ENCODE assay signal across 2 cellular contexts in the genomic region with DNA sequence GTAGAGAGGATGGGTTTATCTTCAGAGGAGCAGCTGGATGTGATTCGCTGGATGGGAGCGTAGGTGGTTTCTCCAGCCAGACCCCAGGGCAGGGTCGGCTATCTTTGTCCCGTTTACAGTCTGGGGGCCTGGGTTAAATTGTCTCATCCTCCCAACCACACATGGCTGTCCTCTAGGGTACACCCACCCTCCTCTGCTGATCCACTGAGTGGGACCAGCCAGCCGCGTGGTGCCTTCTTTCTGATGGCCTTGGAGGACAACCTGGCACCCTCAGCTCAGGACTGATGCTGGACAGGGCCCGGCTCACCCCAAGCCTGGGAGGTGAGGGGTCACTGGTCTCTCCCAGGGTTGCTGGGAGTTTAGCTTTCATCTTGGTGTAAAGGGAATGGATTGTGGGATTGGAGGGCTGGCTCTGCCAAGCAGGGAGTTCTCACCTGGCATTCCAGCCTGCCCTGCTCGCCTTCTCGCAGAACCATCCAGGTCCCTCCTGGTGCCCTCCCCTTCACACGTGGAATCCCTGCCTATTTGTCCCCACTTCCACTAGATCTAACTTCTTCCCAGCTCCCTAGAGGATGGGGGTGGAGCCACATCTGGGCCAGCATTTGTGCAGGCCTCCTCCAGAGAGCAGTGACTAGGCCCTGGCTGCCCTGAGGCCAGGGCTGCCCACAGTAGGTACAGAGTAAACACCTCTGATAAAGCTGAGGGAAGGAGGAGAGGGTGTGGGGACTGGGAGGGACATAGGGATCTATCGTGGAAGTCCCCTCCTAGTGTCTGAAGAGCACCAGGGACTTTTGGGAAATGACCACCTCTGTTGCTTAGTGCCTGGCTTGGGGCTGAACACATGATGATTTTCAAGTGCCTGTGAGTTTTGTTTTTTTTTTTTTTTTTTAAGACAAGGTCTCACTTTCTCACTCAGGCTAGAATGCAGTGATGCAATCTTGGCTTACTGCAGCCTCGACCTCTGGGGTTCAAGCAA.
A peak's percentile ranks its signal among the peaks of the same experiment; 100 is the strongest.
TF ChIP-seq lines count a peak whose summit lies in the region.

No MANE protein-coding gene starts in this region.

TF ChIP-seq in HEK293T, 16 proteins besides CTCF, POLR2A, EP300 and RAD21 (continued from another document):
- 0 out of 2 replicates have a peak, but pooled peaks have one; percentile 33 for TF ChIP-seq ZNF384 (IDR thresholded peaks at IDR 0.05)

TF ChIP-seq in K562, 482 proteins besides CTCF, POLR2A, EP300 and RAD21:
- TF ChIP-seq MITF (IDR thresholded peaks at IDR 0.05) (no peak), ZNF274 (IDR thresholded peaks at IDR 0.05; ENCODE audit: borderline replicate concordance, low read depth, low read length) (no peak), CEBPG (CRISPR knock-in tag; IDR thresholded peaks at IDR 0.05) (no peak), CEBPG (tag; conservative IDR thresholded peaks at IDR 0.05 in 1 of 2, IDR thresholded peaks at IDR 0.05 in 1 of 2) (peak in 1 of 2 experiments; percentile 43; a peak in 1 of 4 replicates), CEBPB (tag; IDR thresholded peaks at IDR 0.05) (0 out of 2 replicates have a peak, but pooled peaks have one; percentile 15), ZBTB26 (CRISPR knock-in tag; IDR thresholded peaks at IDR 0.05) (no peak), ZNF316 (IDR thresholded peaks at IDR 0.05) (peak; percentile 55), NFE2 (IDR thresholded peaks at IDR 0.05; ENCODE audit: low read depth) (no peak), ATF3 (IDR thresholded peaks at IDR 0.05) (peak; percentile 54), ATF3 (CRISPR knock-in tag; conservative IDR thresholded peaks at IDR 0.05) (no peak), HDAC1 (IDR thresholded peaks at IDR 0.05) (0 out of 4 replicates have a peak, but pooled peaks of 1 of the 2 experiments have one; percentile 12), ZNF384 (IDR thresholded peaks at IDR 0.05; ENCODE audit: low read depth, low read length) (peak; percentile 43; the same call in 1 of the 2 replicates), PTTG1 (tag; IDR thresholded peaks at IDR 0.05; ENCODE audit: low read depth) (no peak), C11orf30 (IDR thresholded peaks at IDR 0.05; ENCODE audit: low read depth) (no peak)
- TF ChIP-seq, protein P1, sequence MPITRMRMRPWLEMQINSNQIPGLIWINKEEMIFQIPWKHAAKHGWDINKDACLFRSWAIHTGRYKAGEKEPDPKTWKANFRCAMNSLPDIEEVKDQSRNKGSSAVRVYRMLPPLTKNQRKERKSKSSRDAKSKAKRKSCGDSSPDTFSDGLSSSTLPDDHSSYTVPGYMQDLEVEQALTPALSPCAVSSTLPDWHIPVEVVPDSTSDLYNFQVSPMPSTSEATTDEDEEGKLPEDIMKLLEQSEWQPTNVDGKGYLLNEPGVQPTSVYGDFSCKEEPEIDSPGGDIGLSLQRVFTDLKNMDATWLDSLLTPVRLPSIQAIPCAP (CRISPR knock-in tag; IDR thresholded peaks at IDR 0.05; ENCODE audit: borderline replicate concordance): no peak
- TF ChIP-seq, protein P2, sequence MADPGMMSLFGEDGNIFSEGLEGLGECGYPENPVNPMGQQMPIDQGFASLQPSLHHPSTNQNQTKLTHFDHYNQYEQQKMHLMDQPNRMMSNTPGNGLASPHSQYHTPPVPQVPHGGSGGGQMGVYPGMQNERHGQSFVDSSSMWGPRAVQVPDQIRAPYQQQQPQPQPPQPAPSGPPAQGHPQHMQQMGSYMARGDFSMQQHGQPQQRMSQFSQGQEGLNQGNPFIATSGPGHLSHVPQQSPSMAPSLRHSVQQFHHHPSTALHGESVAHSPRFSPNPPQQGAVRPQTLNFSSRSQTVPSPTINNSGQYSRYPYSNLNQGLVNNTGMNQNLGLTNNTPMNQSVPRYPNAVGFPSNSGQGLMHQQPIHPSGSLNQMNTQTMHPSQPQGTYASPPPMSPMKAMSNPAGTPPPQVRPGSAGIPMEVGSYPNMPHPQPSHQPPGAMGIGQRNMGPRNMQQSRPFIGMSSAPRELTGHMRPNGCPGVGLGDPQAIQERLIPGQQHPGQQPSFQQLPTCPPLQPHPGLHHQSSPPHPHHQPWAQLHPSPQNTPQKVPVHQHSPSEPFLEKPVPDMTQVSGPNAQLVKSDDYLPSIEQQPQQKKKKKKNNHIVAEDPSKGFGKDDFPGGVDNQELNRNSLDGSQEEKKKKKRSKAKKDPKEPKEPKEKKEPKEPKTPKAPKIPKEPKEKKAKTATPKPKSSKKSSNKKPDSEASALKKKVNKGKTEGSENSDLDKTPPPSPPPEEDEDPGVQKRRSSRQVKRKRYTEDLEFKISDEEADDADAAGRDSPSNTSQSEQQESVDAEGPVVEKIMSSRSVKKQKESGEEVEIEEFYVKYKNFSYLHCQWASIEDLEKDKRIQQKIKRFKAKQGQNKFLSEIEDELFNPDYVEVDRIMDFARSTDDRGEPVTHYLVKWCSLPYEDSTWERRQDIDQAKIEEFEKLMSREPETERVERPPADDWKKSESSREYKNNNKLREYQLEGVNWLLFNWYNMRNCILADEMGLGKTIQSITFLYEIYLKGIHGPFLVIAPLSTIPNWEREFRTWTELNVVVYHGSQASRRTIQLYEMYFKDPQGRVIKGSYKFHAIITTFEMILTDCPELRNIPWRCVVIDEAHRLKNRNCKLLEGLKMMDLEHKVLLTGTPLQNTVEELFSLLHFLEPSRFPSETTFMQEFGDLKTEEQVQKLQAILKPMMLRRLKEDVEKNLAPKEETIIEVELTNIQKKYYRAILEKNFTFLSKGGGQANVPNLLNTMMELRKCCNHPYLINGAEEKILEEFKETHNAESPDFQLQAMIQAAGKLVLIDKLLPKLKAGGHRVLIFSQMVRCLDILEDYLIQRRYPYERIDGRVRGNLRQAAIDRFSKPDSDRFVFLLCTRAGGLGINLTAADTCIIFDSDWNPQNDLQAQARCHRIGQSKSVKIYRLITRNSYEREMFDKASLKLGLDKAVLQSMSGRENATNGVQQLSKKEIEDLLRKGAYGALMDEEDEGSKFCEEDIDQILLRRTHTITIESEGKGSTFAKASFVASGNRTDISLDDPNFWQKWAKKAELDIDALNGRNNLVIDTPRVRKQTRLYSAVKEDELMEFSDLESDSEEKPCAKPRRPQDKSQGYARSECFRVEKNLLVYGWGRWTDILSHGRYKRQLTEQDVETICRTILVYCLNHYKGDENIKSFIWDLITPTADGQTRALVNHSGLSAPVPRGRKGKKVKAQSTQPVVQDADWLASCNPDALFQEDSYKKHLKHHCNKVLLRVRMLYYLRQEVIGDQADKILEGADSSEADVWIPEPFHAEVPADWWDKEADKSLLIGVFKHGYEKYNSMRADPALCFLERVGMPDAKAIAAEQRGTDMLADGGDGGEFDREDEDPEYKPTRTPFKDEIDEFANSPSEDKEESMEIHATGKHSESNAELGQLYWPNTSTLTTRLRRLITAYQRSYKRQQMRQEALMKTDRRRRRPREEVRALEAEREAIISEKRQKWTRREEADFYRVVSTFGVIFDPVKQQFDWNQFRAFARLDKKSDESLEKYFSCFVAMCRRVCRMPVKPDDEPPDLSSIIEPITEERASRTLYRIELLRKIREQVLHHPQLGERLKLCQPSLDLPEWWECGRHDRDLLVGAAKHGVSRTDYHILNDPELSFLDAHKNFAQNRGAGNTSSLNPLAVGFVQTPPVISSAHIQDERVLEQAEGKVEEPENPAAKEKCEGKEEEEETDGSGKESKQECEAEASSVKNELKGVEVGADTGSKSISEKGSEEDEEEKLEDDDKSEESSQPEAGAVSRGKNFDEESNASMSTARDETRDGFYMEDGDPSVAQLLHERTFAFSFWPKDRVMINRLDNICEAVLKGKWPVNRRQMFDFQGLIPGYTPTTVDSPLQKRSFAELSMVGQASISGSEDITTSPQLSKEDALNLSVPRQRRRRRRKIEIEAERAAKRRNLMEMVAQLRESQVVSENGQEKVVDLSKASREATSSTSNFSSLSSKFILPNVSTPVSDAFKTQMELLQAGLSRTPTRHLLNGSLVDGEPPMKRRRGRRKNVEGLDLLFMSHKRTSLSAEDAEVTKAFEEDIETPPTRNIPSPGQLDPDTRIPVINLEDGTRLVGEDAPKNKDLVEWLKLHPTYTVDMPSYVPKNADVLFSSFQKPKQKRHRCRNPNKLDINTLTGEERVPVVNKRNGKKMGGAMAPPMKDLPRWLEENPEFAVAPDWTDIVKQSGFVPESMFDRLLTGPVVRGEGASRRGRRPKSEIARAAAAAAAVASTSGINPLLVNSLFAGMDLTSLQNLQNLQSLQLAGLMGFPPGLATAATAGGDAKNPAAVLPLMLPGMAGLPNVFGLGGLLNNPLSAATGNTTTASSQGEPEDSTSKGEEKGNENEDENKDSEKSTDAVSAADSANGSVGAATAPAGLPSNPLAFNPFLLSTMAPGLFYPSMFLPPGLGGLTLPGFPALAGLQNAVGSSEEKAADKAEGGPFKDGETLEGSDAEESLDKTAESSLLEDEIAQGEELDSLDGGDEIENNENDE (IDR thresholded peaks at IDR 0.05; ENCODE audit: low read depth, low read length): no peak
